ENCODE assay signal across 1 cellular context in the genomic region with DNA sequence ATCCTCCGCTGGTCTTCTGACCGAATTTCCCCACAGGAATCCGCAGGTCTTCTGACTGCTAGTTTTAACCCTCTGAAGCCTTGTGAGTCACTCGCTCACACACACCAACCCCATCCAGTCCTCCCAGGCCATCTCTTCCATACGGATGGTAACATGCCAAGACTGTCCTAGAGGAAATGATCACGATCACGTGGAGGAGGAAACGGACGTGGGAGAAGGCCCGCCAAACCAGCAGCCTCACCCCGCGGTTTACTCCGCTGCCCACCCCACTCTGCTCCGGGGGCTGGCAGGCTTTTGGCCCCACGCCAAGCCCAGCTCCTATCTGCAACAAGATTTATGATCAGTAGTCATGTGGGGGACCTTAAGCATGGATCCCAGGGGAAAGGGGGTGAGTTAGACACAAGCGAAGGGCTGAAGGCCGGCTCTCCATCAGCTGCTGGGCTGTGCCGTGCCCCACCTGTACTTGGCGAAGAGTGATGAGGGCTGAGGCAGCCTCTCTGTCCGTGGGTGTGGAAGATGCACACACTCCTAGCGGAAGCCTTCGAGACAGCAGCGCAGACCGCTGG.
TF ChIP-seq lines count a peak whose summit lies in the region.

No MANE protein-coding gene starts in this region.

TF ChIP-seq in K562, 482 proteins besides CTCF, POLR2A, EP300 and RAD21 (continues in another document):
- no peak for TF ChIP-seq HMG20A (CRISPR knock-in tag; conservative IDR thresholded peaks at IDR 0.05)
- no peak for TF ChIP-seq ZNF668 (CRISPR knock-in tag; IDR thresholded peaks at IDR 0.05)
- TF ChIP-seq PRMT5 (CRISPR knock-in tag; IDR thresholded peaks at IDR 0.05): no peak
- TF ChIP-seq BRD9 (IDR thresholded peaks at IDR 0.05; ENCODE audit: low read depth, partially characterized antibody): no peak
- no peak for TF ChIP-seq MEF2D (tag; conservative IDR thresholded peaks at IDR 0.05; ENCODE audit: low read depth)
- no peak for TF ChIP-seq GATAD2A (IDR thresholded peaks at IDR 0.05)
- no peak for TF ChIP-seq FOXP1 (CRISPR knock-in tag; IDR thresholded peaks at IDR 0.05)
- no peak for TF ChIP-seq ZNF124 (CRISPR knock-in tag; IDR thresholded peaks at IDR 0.05)
- no peak for TF ChIP-seq RAD51 (IDR thresholded peaks at IDR 0.05; ENCODE audit: borderline replicate concordance, low read depth)
- no peak for TF ChIP-seq MTA2 (IDR thresholded peaks at IDR 0.05; ENCODE audit: low read depth)
- TF ChIP-seq ARID1B (IDR thresholded peaks at IDR 0.05): no peak
- peak; percentile 57 for TF ChIP-seq POLR2G (IDR thresholded peaks at IDR 0.05; ENCODE audit: low read depth, low read length)
- TF ChIP-seq ZNF143 (CRISPR knock-in tag; IDR thresholded peaks at IDR 0.05): no peak
- no peak for TF ChIP-seq STAT5B (CRISPR knock-in tag; IDR thresholded peaks at IDR 0.05)
- no peak for TF ChIP-seq SLC30A9 (CRISPR knock-in tag; IDR thresholded peaks at IDR 0.05)
- TF ChIP-seq RBM25 (IDR thresholded peaks at IDR 0.05; ENCODE audit: low read depth, low read length, severe bottlenecking): no peak
- no peak for TF ChIP-seq ESRRA (IDR thresholded peaks at IDR 0.05; ENCODE audit: borderline replicate concordance, low read depth)
- peak; percentile 35; the same call in 1 of the 2 replicates for TF ChIP-seq FOSL1 (tag; conservative IDR thresholded peaks at IDR 0.05)
- TF ChIP-seq ZBTB8A (IDR thresholded peaks at IDR 0.05; ENCODE audit: partially characterized antibody): no peak
- TF ChIP-seq FOXA3 (CRISPR knock-in tag; conservative IDR thresholded peaks at IDR 0.05 in 1 of 2, IDR thresholded peaks at IDR 0.05 in 1 of 2): no peak
- no peak for TF ChIP-seq ARHGAP35 (IDR thresholded peaks at IDR 0.05; ENCODE audit: partially characterized antibody)
- TF ChIP-seq NFIX (CRISPR knock-in tag; IDR thresholded peaks at IDR 0.05; ENCODE audit: low read depth): peak; percentile 45; the same call in 1 of the 2 replicates
- TF ChIP-seq ZNF644 (tag; IDR thresholded peaks at IDR 0.05; ENCODE audit: low read depth): no peak
- no peak for TF ChIP-seq RUNX1 (IDR thresholded peaks at IDR 0.05; ENCODE audit: low read depth)
- TF ChIP-seq PCBP2 (IDR thresholded peaks at IDR 0.05; ENCODE audit: low read depth, low read length, poor library complexity, severe bottlenecking): no peak
- no peak for TF ChIP-seq PTBP1 (IDR thresholded peaks at IDR 0.05; ENCODE audit: low read depth, low read length)
- TF ChIP-seq, protein P1, sequence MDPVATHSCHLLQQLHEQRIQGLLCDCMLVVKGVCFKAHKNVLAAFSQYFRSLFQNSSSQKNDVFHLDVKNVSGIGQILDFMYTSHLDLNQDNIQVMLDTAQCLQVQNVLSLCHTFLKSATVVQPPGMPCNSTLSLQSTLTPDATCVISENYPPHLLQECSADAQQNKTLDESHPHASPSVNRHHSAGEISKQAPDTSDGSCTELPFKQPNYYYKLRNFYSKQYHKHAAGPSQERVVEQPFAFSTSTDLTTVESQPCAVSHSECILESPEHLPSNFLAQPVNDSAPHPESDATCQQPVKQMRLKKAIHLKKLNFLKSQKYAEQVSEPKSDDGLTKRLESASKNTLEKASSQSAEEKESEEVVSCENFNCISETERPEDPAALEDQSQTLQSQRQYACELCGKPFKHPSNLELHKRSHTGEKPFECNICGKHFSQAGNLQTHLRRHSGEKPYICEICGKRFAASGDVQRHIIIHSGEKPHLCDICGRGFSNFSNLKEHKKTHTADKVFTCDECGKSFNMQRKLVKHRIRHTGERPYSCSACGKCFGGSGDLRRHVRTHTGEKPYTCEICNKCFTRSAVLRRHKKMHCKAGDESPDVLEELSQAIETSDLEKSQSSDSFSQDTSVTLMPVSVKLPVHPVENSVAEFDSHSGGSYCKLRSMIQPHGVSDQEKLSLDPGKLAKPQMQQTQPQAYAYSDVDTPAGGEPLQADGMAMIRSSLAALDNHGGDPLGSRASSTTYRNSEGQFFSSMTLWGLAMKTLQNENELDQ (CRISPR knock-in tag; IDR thresholded peaks at IDR 0.05; ENCODE audit: borderline replicate concordance): no peak
- TF ChIP-seq SRSF1 (IDR thresholded peaks at IDR 0.05; ENCODE audit: low read depth, low read length): no peak
- TF ChIP-seq EWSR1 (IDR thresholded peaks at IDR 0.05; ENCODE audit: borderline replicate concordance, low read depth, partially characterized antibody): no peak
- no peak for TF ChIP-seq RBM22 (IDR thresholded peaks at IDR 0.05; ENCODE audit: low read depth, low read length, poor library complexity, severe bottlenecking)
- TF ChIP-seq CHD1 (IDR thresholded peaks at IDR 0.05; ENCODE audit: low read length): no peak
- no peak for TF ChIP-seq DNMT1 (IDR thresholded peaks at IDR 0.05)
- TF ChIP-seq PTTG1 (tag; IDR thresholded peaks at IDR 0.05; ENCODE audit: low read depth): no peak
- TF ChIP-seq, protein P2, sequence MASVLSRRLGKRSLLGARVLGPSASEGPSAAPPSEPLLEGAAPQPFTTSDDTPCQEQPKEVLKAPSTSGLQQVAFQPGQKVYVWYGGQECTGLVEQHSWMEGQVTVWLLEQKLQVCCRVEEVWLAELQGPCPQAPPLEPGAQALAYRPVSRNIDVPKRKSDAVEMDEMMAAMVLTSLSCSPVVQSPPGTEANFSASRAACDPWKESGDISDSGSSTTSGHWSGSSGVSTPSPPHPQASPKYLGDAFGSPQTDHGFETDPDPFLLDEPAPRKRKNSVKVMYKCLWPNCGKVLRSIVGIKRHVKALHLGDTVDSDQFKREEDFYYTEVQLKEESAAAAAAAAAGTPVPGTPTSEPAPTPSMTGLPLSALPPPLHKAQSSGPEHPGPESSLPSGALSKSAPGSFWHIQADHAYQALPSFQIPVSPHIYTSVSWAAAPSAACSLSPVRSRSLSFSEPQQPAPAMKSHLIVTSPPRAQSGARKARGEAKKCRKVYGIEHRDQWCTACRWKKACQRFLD (CRISPR knock-in tag; IDR thresholded peaks at IDR 0.05): no peak
- TF ChIP-seq ILF3 (IDR thresholded peaks at IDR 0.05; ENCODE audit: borderline replicate concordance): no peak
- TF ChIP-seq SIRT6 (IDR thresholded peaks at IDR 0.05; ENCODE audit: low read depth, low read length): no peak
- no peak for TF ChIP-seq HMG20B (CRISPR knock-in tag; IDR thresholded peaks at IDR 0.05)
- TF ChIP-seq, protein P3, sequence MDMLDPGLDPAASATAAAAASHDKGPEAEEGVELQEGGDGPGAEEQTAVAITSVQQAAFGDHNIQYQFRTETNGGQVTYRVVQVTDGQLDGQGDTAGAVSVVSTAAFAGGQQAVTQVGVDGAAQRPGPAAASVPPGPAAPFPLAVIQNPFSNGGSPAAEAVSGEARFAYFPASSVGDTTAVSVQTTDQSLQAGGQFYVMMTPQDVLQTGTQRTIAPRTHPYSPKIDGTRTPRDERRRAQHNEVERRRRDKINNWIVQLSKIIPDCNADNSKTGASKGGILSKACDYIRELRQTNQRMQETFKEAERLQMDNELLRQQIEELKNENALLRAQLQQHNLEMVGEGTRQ (CRISPR knock-in tag; IDR thresholded peaks at IDR 0.05): peak; percentile 64; the same call in 1 of the 2 replicates
- TF ChIP-seq TEAD1 (CRISPR knock-in tag; IDR thresholded peaks at IDR 0.05): no peak
- TF ChIP-seq RBFOX2 (IDR thresholded peaks at IDR 0.05; ENCODE audit: low read depth, low read length): no peak
- no peak for TF ChIP-seq SMAD1 (IDR thresholded peaks at IDR 0.05; ENCODE audit: low read depth, low read length, partially characterized antibody)
- no peak for TF ChIP-seq ZNF24 (IDR thresholded peaks at IDR 0.05)
- no peak for TF ChIP-seq SAFB (IDR thresholded peaks at IDR 0.05; ENCODE audit: borderline replicate concordance, low read depth, low read length)
- TF ChIP-seq SMAD4 (CRISPR knock-in tag; conservative IDR thresholded peaks at IDR 0.05): no peak
- no peak for TF ChIP-seq MYNN (IDR thresholded peaks at IDR 0.05)
- no peak for TF ChIP-seq MYNN (CRISPR knock-in tag; IDR thresholded peaks at IDR 0.05)
- peak; percentile 87 for TF ChIP-seq MEIS2 (IDR thresholded peaks at IDR 0.05; ENCODE audit: partially characterized antibody)
- TF ChIP-seq FOXA1 (IDR thresholded peaks at IDR 0.05; ENCODE audit: borderline replicate concordance): no peak
- no peak for TF ChIP-seq ZBTB17 (CRISPR knock-in tag; IDR thresholded peaks at IDR 0.05)
- no peak for TF ChIP-seq PBX2 (CRISPR knock-in tag; IDR thresholded peaks at IDR 0.05; ENCODE audit: low read depth)
- TF ChIP-seq PBX2 (tag; conservative IDR thresholded peaks at IDR 0.05; ENCODE audit: low read depth): peak; percentile 58
- TF ChIP-seq ZHX1 (conservative IDR thresholded peaks at IDR 0.05; ENCODE audit: low read length): no peak
- TF ChIP-seq E2F8 (IDR thresholded peaks at IDR 0.05; ENCODE audit: low read depth, partially characterized antibody): no peak
- no peak for TF ChIP-seq ZNF184 (CRISPR knock-in tag; IDR thresholded peaks at IDR 0.05)
- TF ChIP-seq SP1 (CRISPR knock-in tag; IDR thresholded peaks at IDR 0.05): no peak
- TF ChIP-seq, protein P4, sequence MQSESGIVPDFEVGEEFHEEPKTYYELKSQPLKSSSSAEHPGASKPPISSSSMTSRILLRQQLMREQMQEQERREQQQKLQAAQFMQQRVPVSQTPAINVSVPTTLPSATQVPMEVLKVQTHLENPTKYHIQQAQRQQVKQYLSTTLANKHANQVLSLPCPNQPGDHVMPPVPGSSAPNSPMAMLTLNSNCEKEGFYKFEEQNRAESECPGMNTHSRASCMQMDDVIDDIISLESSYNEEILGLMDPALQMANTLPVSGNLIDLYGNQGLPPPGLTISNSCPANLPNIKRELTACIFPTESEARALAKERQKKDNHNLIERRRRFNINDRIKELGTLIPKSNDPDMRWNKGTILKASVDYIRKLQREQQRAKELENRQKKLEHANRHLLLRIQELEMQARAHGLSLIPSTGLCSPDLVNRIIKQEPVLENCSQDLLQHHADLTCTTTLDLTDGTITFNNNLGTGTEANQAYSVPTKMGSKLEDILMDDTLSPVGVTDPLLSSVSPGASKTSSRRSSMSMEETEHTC (IDR thresholded peaks at IDR 0.05): no peak
- TF ChIP-seq MTA3 (IDR thresholded peaks at IDR 0.05; ENCODE audit: borderline replicate concordance): no peak
- TF ChIP-seq ZNF696 (CRISPR knock-in tag; conservative IDR thresholded peaks at IDR 0.05): no peak
- TF ChIP-seq LCOR (CRISPR knock-in tag; IDR thresholded peaks at IDR 0.05): no peak
- no peak for TF ChIP-seq TRIM28 (IDR thresholded peaks at IDR 0.05)
- TF ChIP-seq, protein P5, sequence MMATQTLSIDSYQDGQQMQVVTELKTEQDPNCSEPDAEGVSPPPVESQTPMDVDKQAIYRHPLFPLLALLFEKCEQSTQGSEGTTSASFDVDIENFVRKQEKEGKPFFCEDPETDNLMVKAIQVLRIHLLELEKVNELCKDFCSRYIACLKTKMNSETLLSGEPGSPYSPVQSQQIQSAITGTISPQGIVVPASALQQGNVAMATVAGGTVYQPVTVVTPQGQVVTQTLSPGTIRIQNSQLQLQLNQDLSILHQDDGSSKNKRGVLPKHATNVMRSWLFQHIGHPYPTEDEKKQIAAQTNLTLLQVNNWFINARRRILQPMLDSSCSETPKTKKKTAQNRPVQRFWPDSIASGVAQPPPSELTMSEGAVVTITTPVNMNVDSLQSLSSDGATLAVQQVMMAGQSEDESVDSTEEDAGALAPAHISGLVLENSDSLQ (IDR thresholded peaks at IDR 0.05): peak; percentile 63
